In the genomic region with DNA sequence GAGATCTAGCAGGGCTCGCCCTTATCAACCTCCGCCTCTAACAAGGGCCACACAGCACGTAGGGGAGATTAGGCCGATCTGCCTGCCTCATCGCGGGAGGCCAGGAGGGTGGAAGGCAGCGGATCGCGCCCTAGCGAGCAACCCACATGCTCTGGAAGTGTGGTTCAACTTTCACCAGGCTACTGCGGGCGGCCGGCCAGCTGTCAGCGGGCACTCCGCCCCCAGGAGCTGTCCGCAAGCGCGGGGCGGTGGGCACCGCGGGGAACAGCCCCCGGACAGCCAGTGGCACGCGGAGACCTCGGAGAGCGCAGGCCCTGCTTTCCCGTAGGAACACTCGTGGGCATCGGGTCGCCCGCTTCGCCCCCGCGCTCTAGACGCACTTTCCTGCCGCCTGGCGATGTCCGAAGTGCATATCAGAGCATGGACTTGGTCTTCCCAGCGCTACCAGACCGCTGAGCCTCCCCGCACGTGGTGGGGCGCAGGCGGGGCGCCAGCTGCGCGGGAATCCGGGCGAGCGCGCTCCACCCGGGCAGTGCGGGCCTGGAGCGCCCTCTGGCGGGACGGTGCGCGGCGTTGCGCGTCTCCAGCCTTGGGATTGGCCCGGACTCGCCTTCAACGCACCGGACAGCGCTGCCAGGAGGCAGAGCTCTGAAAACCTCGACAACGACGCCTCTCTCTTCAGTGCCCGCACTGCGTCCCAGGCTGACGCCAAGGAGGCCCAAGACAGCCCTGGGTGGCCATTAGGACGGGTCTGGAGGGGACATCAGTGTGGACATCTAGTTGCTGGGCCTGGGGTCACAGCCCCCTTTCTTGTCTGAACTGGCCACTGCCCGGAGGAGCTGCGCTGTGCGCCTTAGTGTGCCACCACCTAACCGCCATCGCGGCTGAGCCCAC, we compare ENCODE assay signal across 1 cellular context.
A peak's percentile ranks its signal among the peaks of the same experiment; 100 is the strongest.
TF ChIP-seq lines count a peak whose summit lies in the region.

No MANE protein-coding gene starts in this region.

TF ChIP-seq in HepG2, 621 proteins besides CTCF, POLR2A, EP300 and RAD21 (continued from another document and continues in another):
- TF ChIP-seq, protein P1, sequence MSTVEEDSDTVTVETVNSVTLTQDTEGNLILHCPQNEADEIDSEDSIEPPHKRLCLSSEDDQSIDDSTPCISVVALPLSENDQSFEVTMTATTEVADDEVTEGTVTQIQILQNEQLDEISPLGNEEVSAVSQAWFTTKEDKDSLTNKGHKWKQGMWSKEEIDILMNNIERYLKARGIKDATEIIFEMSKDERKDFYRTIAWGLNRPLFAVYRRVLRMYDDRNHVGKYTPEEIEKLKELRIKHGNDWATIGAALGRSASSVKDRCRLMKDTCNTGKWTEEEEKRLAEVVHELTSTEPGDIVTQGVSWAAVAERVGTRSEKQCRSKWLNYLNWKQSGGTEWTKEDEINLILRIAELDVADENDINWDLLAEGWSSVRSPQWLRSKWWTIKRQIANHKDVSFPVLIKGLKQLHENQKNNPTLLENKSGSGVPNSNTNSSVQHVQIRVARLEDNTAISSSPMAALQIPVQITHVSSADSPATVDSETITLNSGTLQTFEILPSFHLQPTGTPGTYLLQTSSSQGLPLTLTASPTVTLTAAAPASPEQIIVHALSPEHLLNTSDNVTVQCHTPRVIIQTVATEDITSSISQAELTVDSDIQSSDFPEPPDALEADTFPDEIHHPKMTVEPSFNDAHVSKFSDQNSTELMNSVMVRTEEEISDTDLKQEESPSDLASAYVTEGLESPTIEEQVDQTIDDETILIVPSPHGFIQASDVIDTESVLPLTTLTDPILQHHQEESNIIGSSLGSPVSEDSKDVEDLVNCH (CRISPR knock-in tag; IDR thresholded peaks at IDR 0.05): no peak
- TF ChIP-seq ZNF607 (CRISPR knock-in tag; IDR thresholded peaks at IDR 0.05; ENCODE audit: borderline replicate concordance) (peak; percentile 76), KAT2B (IDR thresholded peaks at IDR 0.05; ENCODE audit: borderline replicate concordance, low read depth, low read length) (no peak), PPARG (CRISPR knock-in tag; conservative IDR thresholded peaks at IDR 0.05) (peak; percentile 42; the same call in 1 of the 2 replicates), ZNF138 (CRISPR knock-in tag; IDR thresholded peaks at IDR 0.05; ENCODE audit: low read depth) (peak; percentile 82; the same call in 1 of the 2 replicates), ZC3H13 (CRISPR knock-in tag; IDR thresholded peaks at IDR 0.05) (peak; percentile 77), ZNF296 (CRISPR knock-in tag; conservative IDR thresholded peaks at IDR 0.05) (no peak), ZNF484 (CRISPR knock-in tag; IDR thresholded peaks at IDR 0.05; ENCODE audit: borderline replicate concordance, low read depth) (no peak), HCFC1 (IDR thresholded peaks at IDR 0.05; ENCODE audit: low read depth, low read length) (no peak), HNRNPL (IDR thresholded peaks at IDR 0.05; ENCODE audit: low read depth, low read length) (0 out of 2 replicates have a peak, but pooled peaks have one; percentile 39), ZNF343 (CRISPR knock-in tag; IDR thresholded peaks at IDR 0.05) (peak; percentile 93), ZNF747 (CRISPR knock-in tag; IDR thresholded peaks at IDR 0.05; ENCODE audit: borderline replicate concordance) (peak; percentile 66; the same call in 1 of the 2 replicates), PTBP1 (IDR thresholded peaks at IDR 0.05; ENCODE audit: low read depth, low read length, poor library complexity, severe bottlenecking) (peak; percentile 20), ZSCAN31 (CRISPR knock-in tag; IDR thresholded peaks at IDR 0.05; ENCODE audit: low read depth) (peak; percentile 85; the same call in 1 of the 2 replicates), ZNF563 (CRISPR knock-in tag; IDR thresholded peaks at IDR 0.05) (peak; percentile 79; the same call in 1 of the 2 replicates), ZNF605 (CRISPR knock-in tag; IDR thresholded peaks at IDR 0.05) (no peak; the same call in 1 of the 2 replicates), RFX1 (IDR thresholded peaks at IDR 0.05) (no peak), ZFP90 (CRISPR knock-in tag; IDR thresholded peaks at IDR 0.05; ENCODE audit: borderline replicate concordance) (peak; percentile 67; the same call in 1 of the 2 replicates), ZNF501 (CRISPR knock-in tag; IDR thresholded peaks at IDR 0.05) (peak; percentile 75)
- TF ChIP-seq, protein P2, sequence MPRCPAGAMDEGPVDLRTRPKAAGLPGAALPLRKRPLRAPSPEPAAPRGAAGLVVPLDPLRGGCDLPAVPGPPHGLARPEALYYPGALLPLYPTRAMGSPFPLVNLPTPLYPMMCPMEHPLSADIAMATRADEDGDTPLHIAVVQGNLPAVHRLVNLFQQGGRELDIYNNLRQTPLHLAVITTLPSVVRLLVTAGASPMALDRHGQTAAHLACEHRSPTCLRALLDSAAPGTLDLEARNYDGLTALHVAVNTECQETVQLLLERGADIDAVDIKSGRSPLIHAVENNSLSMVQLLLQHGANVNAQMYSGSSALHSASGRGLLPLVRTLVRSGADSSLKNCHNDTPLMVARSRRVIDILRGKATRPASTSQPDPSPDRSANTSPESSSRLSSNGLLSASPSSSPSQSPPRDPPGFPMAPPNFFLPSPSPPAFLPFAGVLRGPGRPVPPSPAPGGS (CRISPR knock-in tag; IDR thresholded peaks at IDR 0.05): peak; percentile 96
- TF ChIP-seq, protein P3, sequence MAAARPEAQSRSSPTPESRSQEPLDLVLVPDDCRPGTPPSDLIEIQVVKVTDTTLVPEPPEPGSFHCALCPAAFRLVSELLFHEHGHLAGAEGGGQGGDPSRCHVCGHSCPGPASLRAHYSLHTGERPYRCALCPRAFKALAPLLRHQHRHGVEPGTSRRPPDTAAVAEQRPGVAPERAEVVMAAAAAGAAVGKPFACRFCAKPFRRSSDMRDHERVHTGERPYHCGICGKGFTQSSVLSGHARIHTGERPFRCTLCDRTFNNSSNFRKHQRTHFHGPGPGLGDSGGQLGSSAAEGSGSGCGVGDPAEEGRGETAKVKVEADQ (CRISPR knock-in tag; IDR thresholded peaks at IDR 0.05; ENCODE audit: borderline replicate concordance): peak; percentile 83; the same call in 1 of the 2 replicates
- TF ChIP-seq, protein P4, sequence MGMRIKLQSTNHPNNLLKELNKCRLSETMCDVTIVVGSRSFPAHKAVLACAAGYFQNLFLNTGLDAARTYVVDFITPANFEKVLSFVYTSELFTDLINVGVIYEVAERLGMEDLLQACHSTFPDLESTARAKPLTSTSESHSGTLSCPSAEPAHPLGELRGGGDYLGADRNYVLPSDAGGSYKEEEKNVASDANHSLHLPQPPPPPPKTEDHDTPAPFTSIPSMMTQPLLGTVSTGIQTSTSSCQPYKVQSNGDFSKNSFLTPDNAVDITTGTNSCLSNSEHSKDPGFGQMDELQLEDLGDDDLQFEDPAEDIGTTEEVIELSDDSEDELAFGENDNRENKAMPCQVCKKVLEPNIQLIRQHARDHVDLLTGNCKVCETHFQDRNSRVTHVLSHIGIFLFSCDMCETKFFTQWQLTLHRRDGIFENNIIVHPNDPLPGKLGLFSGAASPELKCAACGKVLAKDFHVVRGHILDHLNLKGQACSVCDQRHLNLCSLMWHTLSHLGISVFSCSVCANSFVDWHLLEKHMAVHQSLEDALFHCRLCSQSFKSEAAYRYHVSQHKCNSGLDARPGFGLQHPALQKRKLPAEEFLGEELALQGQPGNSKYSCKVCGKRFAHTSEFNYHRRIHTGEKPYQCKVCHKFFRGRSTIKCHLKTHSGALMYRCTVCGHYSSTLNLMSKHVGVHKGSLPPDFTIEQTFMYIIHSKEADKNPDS (CRISPR knock-in tag; IDR thresholded peaks at IDR 0.05): no peak; the same call in 1 of the 2 replicates
- TF ChIP-seq, protein P5, sequence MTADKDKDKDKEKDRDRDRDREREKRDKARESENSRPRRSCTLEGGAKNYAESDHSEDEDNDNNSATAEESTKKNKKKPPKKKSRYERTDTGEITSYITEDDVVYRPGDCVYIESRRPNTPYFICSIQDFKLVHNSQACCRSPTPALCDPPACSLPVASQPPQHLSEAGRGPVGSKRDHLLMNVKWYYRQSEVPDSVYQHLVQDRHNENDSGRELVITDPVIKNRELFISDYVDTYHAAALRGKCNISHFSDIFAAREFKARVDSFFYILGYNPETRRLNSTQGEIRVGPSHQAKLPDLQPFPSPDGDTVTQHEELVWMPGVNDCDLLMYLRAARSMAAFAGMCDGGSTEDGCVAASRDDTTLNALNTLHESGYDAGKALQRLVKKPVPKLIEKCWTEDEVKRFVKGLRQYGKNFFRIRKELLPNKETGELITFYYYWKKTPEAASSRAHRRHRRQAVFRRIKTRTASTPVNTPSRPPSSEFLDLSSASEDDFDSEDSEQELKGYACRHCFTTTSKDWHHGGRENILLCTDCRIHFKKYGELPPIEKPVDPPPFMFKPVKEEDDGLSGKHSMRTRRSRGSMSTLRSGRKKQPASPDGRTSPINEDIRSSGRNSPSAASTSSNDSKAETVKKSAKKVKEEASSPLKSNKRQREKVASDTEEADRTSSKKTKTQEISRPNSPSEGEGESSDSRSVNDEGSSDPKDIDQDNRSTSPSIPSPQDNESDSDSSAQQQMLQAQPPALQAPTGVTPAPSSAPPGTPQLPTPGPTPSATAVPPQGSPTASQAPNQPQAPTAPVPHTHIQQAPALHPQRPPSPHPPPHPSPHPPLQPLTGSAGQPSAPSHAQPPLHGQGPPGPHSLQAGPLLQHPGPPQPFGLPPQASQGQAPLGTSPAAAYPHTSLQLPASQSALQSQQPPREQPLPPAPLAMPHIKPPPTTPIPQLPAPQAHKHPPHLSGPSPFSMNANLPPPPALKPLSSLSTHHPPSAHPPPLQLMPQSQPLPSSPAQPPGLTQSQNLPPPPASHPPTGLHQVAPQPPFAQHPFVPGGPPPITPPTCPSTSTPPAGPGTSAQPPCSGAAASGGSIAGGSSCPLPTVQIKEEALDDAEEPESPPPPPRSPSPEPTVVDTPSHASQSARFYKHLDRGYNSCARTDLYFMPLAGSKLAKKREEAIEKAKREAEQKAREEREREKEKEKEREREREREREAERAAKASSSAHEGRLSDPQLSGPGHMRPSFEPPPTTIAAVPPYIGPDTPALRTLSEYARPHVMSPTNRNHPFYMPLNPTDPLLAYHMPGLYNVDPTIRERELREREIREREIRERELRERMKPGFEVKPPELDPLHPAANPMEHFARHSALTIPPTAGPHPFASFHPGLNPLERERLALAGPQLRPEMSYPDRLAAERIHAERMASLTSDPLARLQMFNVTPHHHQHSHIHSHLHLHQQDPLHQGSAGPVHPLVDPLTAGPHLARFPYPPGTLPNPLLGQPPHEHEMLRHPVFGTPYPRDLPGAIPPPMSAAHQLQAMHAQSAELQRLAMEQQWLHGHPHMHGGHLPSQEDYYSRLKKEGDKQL (CRISPR knock-in tag; IDR thresholded peaks at IDR 0.05; ENCODE audit: low read depth): no peak
- TF ChIP-seq, protein P6, sequence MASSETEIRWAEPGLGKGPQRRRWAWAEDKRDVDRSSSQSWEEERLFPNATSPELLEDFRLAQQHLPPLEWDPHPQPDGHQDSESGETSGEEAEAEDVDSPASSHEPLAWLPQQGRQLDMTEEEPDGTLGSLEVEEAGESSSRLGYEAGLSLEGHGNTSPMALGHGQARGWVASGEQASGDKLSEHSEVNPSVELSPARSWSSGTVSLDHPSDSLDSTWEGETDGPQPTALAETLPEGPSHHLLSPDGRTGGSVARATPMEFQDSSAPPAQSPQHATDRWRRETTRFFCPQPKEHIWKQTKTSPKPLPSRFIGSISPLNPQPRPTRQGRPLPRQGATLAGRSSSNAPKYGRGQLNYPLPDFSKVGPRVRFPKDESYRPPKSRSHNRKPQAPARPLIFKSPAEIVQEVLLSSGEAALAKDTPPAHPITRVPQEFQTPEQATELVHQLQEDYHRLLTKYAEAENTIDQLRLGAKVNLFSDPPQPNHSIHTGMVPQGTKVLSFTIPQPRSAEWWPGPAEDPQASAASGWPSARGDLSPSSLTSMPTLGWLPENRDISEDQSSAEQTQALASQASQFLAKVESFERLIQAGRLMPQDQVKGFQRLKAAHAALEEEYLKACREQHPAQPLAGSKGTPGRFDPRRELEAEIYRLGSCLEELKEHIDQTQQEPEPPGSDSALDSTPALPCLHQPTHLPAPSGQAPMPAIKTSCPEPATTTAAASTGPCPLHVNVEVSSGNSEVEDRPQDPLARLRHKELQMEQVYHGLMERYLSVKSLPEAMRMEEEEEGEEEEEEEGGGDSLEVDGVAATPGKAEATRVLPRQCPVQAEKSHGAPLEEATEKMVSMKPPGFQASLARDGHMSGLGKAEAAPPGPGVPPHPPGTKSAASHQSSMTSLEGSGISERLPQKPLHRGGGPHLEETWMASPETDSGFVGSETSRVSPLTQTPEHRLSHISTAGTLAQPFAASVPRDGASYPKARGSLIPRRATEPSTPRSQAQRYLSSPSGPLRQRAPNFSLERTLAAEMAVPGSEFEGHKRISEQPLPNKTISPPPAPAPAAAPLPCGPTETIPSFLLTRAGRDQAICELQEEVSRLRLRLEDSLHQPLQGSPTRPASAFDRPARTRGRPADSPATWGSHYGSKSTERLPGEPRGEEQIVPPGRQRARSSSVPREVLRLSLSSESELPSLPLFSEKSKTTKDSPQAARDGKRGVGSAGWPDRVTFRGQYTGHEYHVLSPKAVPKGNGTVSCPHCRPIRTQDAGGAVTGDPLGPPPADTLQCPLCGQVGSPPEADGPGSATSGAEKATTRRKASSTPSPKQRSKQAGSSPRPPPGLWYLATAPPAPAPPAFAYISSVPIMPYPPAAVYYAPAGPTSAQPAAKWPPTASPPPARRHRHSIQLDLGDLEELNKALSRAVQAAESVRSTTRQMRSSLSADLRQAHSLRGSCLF (CRISPR knock-in tag; IDR thresholded peaks at IDR 0.05; ENCODE audit: borderline replicate concordance): no peak
- TF ChIP-seq, protein P7, sequence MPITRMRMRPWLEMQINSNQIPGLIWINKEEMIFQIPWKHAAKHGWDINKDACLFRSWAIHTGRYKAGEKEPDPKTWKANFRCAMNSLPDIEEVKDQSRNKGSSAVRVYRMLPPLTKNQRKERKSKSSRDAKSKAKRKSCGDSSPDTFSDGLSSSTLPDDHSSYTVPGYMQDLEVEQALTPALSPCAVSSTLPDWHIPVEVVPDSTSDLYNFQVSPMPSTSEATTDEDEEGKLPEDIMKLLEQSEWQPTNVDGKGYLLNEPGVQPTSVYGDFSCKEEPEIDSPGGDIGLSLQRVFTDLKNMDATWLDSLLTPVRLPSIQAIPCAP (CRISPR knock-in tag; IDR thresholded peaks at IDR 0.05; ENCODE audit: low read depth): peak; percentile 83; the same call in 1 of the 2 replicates
- TF ChIP-seq, protein P8, sequence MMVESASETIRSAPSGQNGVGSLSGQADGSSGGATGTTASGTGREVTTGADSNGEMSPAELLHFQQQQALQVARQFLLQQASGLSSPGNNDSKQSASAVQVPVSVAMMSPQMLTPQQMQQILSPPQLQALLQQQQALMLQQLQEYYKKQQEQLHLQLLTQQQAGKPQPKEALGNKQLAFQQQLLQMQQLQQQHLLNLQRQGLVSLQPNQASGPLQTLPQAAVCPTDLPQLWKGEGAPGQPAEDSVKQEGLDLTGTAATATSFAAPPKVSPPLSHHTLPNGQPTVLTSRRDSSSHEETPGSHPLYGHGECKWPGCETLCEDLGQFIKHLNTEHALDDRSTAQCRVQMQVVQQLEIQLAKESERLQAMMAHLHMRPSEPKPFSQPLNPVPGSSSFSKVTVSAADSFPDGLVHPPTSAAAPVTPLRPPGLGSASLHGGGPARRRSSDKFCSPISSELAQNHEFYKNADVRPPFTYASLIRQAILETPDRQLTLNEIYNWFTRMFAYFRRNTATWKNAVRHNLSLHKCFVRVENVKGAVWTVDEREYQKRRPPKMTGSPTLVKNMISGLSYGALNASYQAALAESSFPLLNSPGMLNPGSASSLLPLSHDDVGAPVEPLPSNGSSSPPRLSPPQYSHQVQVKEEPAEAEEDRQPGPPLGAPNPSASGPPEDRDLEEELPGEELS (CRISPR knock-in tag; IDR thresholded peaks at IDR 0.05): no peak
